Comparison of ENCODE assay signal across 25 cellular contexts in the genomic region with DNA sequence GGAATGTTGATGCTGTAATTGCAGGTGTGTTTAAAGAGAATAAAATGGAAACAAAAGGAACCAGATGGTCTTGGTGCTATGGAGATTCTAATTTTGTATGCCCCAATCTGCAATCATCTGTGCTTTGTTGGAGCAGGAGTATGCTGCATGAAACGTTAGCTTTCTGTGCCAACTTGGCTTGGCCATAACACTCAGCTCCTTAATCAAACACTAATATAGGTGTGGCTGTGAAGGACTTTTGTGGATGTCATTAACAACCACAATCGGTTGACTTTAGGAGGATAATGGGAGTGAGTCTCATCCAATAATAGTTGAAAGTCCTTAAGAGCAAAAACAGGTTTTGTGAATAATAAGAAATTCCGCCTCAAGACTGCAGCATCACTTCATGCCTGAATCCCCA.
"Had no signal": no experiment of that assay in that cellular context is flagged by ENCODE, and none has a peak within 500 bp of the region (broad histone marks: within the 10 kb centered on the region; RNA-seq: fewer than 3 reads in every experiment).

No MANE protein-coding gene starts in this region.

- H3K36me3 ChIP-seq: esophagus muscularis mucosa, gastroesophageal sphincter, left ventricle myocardium inferior, neural progenitor cell, ovary, right atrium auricular region, sigmoid colon, stomach, thoracic aorta, transverse colon had no signal

- ATAC-seq: effector memory CD8-positive, alpha-beta T cell; gastroesophageal sphincter; natural killer cell treated with Interleukin-12 subunit alpha and Interleukin-12 subunit beta and Interleukin-15 and Interleukin-18, amount 100 ng/mL, for 72 hours had no signal

- H3K4me1 ChIP-seq: esophagus muscularis mucosa, gastroesophageal sphincter, left ventricle myocardium inferior, neural progenitor cell, right atrium auricular region, sigmoid colon, stomach, transverse colon had no signal

- H3K9me3 ChIP-seq: esophagus muscularis mucosa, gastroesophageal sphincter, left ventricle myocardium inferior, ovary, right atrium auricular region, sigmoid colon, stomach, thoracic aorta, transverse colon had no signal

- H3K4me3 ChIP-seq: esophagus muscularis mucosa, gastroesophageal sphincter, left ventricle myocardium inferior, lung, neural progenitor cell, ovary, right atrium auricular region, sigmoid colon, skin epidermis, stomach, thoracic aorta, transverse colon had no signal

- H3K27me3 ChIP-seq: esophagus muscularis mucosa, gastroesophageal sphincter, neural progenitor cell, ovary, right atrium auricular region, sigmoid colon, stomach, transverse colon had no signal

- DNase-seq: effector memory CD8-positive, alpha-beta T cell; foreskin fibroblast; glutamatergic neuron; immature natural killer cell; left ventricle myocardium inferior; mesenchymal stem cell; midbrain; nucleus accumbens; ovary; sigmoid colon; stimulated activated CD4-positive, alpha-beta T cell treated with anti-CD3 and anti-CD28 coated beads, Interleukin-2, amount 100 ng/mL, for 24 hours; stimulated activated CD4-positive, alpha-beta T cell treated with anti-CD3 and anti-CD28 coated beads, Interleukin-4, amount 100 ng/mL, for 4 hours; stimulated activated naive CD4-positive, alpha-beta T cell; stomach; substantia nigra; transverse colon had no signal

- H3K27ac ChIP-seq: epithelial cell of prostate, esophagus muscularis mucosa, gastroesophageal sphincter, left ventricle myocardium inferior, neural progenitor cell, ovary, right atrium auricular region, sigmoid colon, skin epidermis, stomach, thoracic aorta, transverse colon had no signal
